2 cellular contexts compared by ENCODE assay signal in the genomic region with DNA sequence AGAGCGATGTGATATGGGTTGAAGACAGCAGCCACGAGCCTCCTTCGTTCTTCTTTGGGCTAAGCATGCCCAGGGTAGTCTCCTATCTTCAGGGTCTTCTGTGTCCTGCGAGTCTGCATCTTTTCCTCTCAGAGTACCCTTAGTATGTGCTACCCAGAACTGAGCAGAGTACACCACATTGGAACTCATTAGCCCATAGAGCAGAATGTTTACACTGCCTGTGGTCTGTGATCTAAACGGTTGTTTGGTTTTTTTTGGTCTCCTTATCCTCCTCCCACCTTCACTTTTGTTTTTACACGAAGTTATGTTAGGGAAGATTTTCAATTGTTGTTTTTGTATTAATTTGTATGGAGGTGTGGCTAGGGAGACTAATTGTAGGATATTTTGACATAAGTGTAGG.
TF ChIP-seq lines count a peak whose summit lies in the region.

No MANE protein-coding gene starts in this region.

TF ChIP-seq in WTC11, 78 proteins besides CTCF, POLR2A, EP300 and RAD21 (continued from another document):
- TF ChIP-seq, protein P1, sequence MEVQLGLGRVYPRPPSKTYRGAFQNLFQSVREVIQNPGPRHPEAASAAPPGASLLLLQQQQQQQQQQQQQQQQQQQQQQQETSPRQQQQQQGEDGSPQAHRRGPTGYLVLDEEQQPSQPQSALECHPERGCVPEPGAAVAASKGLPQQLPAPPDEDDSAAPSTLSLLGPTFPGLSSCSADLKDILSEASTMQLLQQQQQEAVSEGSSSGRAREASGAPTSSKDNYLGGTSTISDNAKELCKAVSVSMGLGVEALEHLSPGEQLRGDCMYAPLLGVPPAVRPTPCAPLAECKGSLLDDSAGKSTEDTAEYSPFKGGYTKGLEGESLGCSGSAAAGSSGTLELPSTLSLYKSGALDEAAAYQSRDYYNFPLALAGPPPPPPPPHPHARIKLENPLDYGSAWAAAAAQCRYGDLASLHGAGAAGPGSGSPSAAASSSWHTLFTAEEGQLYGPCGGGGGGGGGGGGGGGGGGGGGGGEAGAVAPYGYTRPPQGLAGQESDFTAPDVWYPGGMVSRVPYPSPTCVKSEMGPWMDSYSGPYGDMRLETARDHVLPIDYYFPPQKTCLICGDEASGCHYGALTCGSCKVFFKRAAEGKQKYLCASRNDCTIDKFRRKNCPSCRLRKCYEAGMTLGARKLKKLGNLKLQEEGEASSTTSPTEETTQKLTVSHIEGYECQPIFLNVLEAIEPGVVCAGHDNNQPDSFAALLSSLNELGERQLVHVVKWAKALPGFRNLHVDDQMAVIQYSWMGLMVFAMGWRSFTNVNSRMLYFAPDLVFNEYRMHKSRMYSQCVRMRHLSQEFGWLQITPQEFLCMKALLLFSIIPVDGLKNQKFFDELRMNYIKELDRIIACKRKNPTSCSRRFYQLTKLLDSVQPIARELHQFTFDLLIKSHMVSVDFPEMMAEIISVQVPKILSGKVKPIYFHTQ (CRISPR knock-in tag; IDR thresholded peaks at IDR 0.05), result no peak
- TF ChIP-seq JUN (CRISPR knock-in tag; IDR thresholded peaks at IDR 0.05), result no peak
- no peak for TF ChIP-seq KAT7 (CRISPR knock-in tag; IDR thresholded peaks at IDR 0.05; ENCODE audit: borderline replicate concordance)
- TF ChIP-seq, protein P2, sequence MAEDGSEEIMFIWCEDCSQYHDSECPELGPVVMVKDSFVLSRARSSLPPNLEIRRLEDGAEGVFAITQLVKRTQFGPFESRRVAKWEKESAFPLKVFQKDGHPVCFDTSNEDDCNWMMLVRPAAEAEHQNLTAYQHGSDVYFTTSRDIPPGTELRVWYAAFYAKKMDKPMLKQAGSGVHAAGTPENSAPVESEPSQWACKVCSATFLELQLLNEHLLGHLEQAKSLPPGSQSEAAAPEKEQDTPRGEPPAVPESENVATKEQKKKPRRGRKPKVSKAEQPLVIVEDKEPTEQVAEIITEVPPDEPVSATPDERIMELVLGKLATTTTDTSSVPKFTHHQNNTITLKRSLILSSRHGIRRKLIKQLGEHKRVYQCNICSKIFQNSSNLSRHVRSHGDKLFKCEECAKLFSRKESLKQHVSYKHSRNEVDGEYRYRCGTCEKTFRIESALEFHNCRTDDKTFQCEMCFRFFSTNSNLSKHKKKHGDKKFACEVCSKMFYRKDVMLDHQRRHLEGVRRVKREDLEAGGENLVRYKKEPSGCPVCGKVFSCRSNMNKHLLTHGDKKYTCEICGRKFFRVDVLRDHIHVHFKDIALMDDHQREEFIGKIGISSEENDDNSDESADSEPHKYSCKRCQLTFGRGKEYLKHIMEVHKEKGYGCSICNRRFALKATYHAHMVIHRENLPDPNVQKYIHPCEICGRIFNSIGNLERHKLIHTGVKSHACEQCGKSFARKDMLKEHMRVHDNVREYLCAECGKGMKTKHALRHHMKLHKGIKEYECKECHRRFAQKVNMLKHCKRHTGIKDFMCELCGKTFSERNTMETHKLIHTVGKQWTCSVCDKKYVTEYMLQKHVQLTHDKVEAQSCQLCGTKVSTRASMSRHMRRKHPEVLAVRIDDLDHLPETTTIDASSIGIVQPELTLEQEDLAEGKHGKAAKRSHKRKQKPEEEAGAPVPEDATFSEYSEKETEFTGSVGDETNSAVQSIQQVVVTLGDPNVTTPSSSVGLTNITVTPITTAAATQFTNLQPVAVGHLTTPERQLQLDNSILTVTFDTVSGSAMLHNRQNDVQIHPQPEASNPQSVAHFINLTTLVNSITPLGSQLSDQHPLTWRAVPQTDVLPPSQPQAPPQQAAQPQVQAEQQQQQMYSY (CRISPR knock-in tag; IDR thresholded peaks at IDR 0.05), result no peak
- TF ChIP-seq, protein P3, sequence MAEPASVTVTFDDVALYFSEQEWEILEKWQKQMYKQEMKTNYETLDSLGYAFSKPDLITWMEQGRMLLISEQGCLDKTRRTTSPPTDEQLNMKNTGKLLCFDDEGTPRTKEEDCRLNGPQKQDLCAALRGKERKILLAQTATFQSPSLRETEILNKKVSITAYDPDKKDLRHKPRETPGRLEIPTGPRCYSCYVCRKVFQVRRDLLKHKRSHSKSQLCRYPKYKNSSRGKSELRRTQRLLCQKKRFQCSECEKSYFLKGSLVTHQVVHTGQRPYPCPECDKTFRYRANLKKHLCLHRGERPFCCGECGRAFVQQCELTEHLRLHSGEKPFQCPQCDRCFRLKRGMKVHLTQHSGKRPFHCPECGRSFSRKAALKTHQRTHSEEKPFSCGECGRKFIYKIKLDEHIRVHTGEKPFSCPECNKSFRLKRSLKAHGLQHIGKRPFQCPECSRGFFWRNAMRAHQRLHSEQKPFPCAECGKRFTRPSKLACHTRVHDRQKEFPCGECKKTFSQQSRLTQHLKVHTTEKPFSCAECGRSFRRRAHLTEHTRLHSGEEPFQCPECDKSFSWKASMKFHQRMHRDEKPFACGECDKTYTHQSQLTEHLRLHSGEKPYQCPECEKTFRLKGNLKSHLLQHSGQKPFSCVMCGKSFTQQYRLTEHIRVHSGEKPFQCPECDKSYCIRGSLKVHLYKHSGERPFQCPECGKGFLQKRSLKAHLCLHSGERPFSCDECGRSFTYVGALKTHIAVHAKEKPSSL (CRISPR knock-in tag; conservative IDR thresholded peaks at IDR 0.05), result no peak
- TF ChIP-seq ETV6 (CRISPR knock-in tag; IDR thresholded peaks at IDR 0.05), result no peak
- no peak for TF ChIP-seq CBFB (CRISPR knock-in tag; IDR thresholded peaks at IDR 0.05; ENCODE audit: low read depth)
- no peak for TF ChIP-seq ZBTB21 (CRISPR knock-in tag; IDR thresholded peaks at IDR 0.05; ENCODE audit: borderline replicate concordance)
- no peak for TF ChIP-seq OVOL2 (CRISPR knock-in tag; IDR thresholded peaks at IDR 0.05; ENCODE audit: borderline replicate concordance)
- no peak for TF ChIP-seq TEAD4 (CRISPR knock-in tag; IDR thresholded peaks at IDR 0.05)
- TF ChIP-seq, protein P4, sequence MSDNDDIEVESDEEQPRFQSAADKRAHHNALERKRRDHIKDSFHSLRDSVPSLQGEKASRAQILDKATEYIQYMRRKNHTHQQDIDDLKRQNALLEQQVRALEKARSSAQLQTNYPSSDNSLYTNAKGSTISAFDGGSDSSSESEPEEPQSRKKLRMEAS (CRISPR knock-in tag; IDR thresholded peaks at IDR 0.05), result no peak

TF ChIP-seq in HEK293T, 16 proteins besides CTCF, POLR2A, EP300 and RAD21 (continued from another document):
- TF ChIP-seq SUZ12 (IDR thresholded peaks at IDR 0.05) (no peak), FOXA1 (IDR thresholded peaks at IDR 0.05) (no peak), LEF1 (IDR thresholded peaks at IDR 0.05; ENCODE audit: borderline replicate concordance) (no peak), NFRKB (IDR thresholded peaks at IDR 0.05) (no peak), BHLHE40 (IDR thresholded peaks at IDR 0.05; ENCODE audit: borderline replicate concordance) (no peak), FOXK2 (IDR thresholded peaks at IDR 0.05) (no peak)
TF ChIP-seq in HEK293T: peak in this region for 0.
